In the genomic region with DNA sequence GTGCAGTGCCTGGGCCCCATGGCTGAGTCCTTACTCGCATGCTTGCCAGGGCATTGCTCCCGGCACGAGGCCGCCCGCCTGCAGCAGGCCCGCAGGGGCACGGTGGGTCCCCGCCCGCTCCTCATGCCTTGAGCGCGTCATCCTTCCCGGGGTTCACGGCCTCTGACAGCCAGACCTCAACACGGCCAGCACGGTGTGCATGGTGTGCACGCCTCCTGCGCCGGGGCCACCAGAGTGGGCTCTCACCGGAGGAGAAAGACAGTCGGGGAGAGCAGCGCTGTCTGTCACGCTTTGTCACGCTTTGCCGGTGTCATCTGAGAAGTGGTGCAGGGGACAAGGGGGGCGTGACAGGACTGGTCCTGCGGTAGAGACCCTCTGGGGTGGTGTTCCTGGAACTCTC, we compare ENCODE assay signal across 1 cellular context.
A peak's percentile ranks its signal among the peaks of the same experiment; 100 is the strongest.
TF ChIP-seq lines count a peak whose summit lies in the region.

No MANE protein-coding gene starts in this region.

TF ChIP-seq in K562, 482 proteins besides CTCF, POLR2A, EP300 and RAD21:
- TF ChIP-seq ZNF175 (CRISPR knock-in tag; IDR thresholded peaks at IDR 0.05; ENCODE audit: low read depth) (no peak), EZH2 (IDR thresholded peaks at IDR 0.05; ENCODE audit: borderline replicate concordance, low read depth, low read length) (0 out of 2 replicates have a peak, but pooled peaks have one; percentile 24)
- TF ChIP-seq, protein P1, sequence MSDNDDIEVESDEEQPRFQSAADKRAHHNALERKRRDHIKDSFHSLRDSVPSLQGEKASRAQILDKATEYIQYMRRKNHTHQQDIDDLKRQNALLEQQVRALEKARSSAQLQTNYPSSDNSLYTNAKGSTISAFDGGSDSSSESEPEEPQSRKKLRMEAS (CRISPR knock-in tag; IDR thresholded peaks at IDR 0.05), result peak; percentile 19; the same call in 1 of the 2 replicates
TF ChIP-seq in K562: peak in this region for 2.
